Comparison of ENCODE assay signal across 10 cellular contexts in genomic region chr16:10191096-10191495, GRCh38. TPM values are rescaled to one million over a fixed set of nuclear protein-coding genes. Genes with fewer than 3 reads are reported as not detected.
"Had no signal": no experiment of that assay in that cellular context is flagged by ENCODE, and none has a peak within 500 bp of the region (broad histone marks: within the 10 kb centered on the region; RNA-seq: fewer than 3 reads in every experiment).

No MANE protein-coding gene starts in this region.

- ATAC-seq: HCT116, HepG2 had no signal

- H3K27ac Mint-ChIP-seq: HFFc6, IgD-negative memory B cell had no signal

- H3K4me1 ChIP-seq: HAP-1 had no signal

- H3K27ac ChIP-seq: GM23248, HL-60 had no signal

- H3K9me3 Mint-ChIP-seq: HFFc6 had no signal

- H3K4me1 Mint-ChIP-seq: IgD-negative memory B cell had no signal

- H3K36me3 ChIP-seq: HAP-1 had no signal

- DNase-seq: GM23248, GOT3, H7, HFFc6 had no signal

- H3K4me3 ChIP-seq: GM23248, HAP-1 had no signal

- H3K9ac ChIP-seq: GM23248 had no signal

- H3K4me3 Mint-ChIP-seq: HFFc6, IgD-negative memory B cell had no signal

- H3K9me3 ChIP-seq: HAP-1 had no signal

RNA-seq across cellular contexts. Expression of gene GRIN2A, which starts 8.9 kb away (rescaled TPM):
- total RNA-seq: GM23248, HepG2, HT1080 had no signal
- polyA plus RNA-seq: GM23248, HepG2, IgD-negative memory B cell had no signal
